ENCODE assay signal across 7 cellular contexts in the genomic region with DNA sequence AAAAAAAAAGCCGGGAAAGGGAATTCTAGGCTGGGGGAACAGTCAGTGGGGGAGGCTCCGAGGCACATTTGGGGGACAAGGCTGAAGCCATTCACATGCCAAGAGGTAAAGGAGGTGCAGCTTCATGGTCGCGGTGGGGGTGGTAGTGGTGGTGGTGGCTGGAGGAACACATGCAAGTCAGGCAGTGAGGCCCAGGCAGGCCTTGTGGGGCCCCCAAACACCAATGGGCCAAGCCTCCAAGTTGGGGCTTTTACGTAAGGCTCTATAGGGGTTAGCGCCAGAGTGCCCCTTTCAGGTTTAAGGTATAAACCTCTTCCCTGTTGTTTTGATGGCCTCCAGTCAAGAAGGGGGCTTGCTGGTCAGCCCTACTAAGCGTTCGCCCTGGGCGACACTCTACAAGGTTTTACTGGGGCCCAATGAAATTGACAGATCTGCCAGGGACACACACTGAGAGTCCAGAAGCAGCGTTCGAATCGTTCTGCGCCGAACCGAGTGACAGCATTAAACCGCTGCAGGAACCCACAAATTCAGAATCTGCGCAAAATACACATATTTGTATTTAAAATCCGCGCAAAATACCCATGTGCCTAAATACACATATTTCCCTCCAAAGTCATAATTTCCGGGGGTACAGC. TPM values are rescaled to one million over a fixed set of nuclear protein-coding genes. Genes with fewer than 3 reads are reported as not detected.
DNase-seq lines count a peak whose midpoint lies in the region; ATAC-seq lines count a peak whose summit lies in the region.

No MANE protein-coding gene starts in this region.

- no peaks in the 10 kb centered on the region for H3K27me3 Mint-ChIP-seq in activated T-helper 17 cell treated with anti-CD3 and anti-CD28 coated beads, Interleukin-2, amount 50 U/mL, for 72 hours
- H3K27me3 Mint-ChIP-seq in stimulated activated naive B cell treated with anti-CD40 and anti-IgM and Interleukin-4, amounts not matched to agents 10 μg/mL and 1 μg/mL and 100 μg/mL, for 72 hours, result peaks cover 4 to 5% of the 10 kb centered on the region in 2 donors

- no peaks in the 10 kb centered on the region for H3K9me3 ChIP-seq in HUES48 (ENCODE audit: control insufficient read depth, insufficient read depth, low read length)
- H3K9me3 ChIP-seq in iPS-15b (ENCODE audit: control insufficient read depth, insufficient read depth, low read length), result no peaks in the 10 kb centered on the region

- H3K4me3 ChIP-seq in HUES48 (ENCODE audit: low read depth, low read length), result peak overlapping the region; percentile 95
- peak overlapping the region; percentile 91 for H3K4me3 ChIP-seq in iPS-15b (ENCODE audit: low read depth, low read length)

- peak overlapping the region; percentile 96 for H3K27ac ChIP-seq in HUES48 (ENCODE audit: low read depth, low read length)

- peaks cover 17% of the 10 kb centered on the region for H3K4me1 Mint-ChIP-seq in activated T-helper 17 cell treated with anti-CD3 and anti-CD28 coated beads, Interleukin-2, amount 50 U/mL, for 72 hours
- H3K4me1 Mint-ChIP-seq in stimulated activated naive B cell treated with anti-CD40 and anti-IgM and Interleukin-4, amounts not matched to agents 10 μg/mL and 1 μg/mL and 100 μg/mL, for 72 hours, result peaks cover 12 to 30% of the 10 kb centered on the region in 2 donors

- no peaks in the 10 kb centered on the region for H3K9me3 Mint-ChIP-seq in activated T-helper 17 cell treated with anti-CD3 and anti-CD28 coated beads, Interleukin-2, amount 50 U/mL, for 72 hours
- no peaks in the 10 kb centered on the region for H3K9me3 Mint-ChIP-seq in stimulated activated naive B cell treated with anti-CD40 and anti-IgM and Interleukin-4, amounts not matched to agents 10 μg/mL and 1 μg/mL and 100 μg/mL, for 72 hours

- no peak for ATAC-seq in activated T-helper 17 cell treated with anti-CD3 and anti-CD28 coated beads, Interleukin-2, amount 50 U/mL, for 72 hours (replicated peaks)
- no peak for ATAC-seq in stimulated activated naive B cell treated with anti-CD40 and anti-IgM and Interleukin-4, amounts not matched to agents 10 μg/mL and 1 μg/mL and 100 μg/mL, for 72 hours (replicated peaks)
- ATAC-seq in HG03439 (IDR thresholded peaks at IDR 0.05; ENCODE audit: unreplicated experiment), result no peak

- no peak for DNase-seq in stimulated activated naive B cell treated with anti-CD40 and anti-IgM and Interleukin-4, amounts not matched to agents 10 μg/mL and 1 μg/mL and 100 μg/mL, for 72 hours
- DNase-seq in anterior cingulate cortex (lab: John Stamatoyannopoulos, UW) (no peak), SKM-1 (lab: John Stamatoyannopoulos, UW; ENCODE audit: unreplicated experiment) (no peak)

- H3K36me3 ChIP-seq in HUES48 (ENCODE audit: control insufficient read depth, insufficient read depth, low read length) (peaks cover 16% of the 10 kb centered on the region), iPS-15b (ENCODE audit: control insufficient read depth, insufficient read depth, low read length) (peaks cover 7% of the 10 kb centered on the region)

- peak overlapping the region; percentile 91 for H3K4me3 Mint-ChIP-seq in activated T-helper 17 cell treated with anti-CD3 and anti-CD28 coated beads, Interleukin-2, amount 50 U/mL, for 72 hours
- peak overlapping the region; percentile 87 to 95 for H3K4me3 Mint-ChIP-seq in stimulated activated naive B cell treated with anti-CD40 and anti-IgM and Interleukin-4, amounts not matched to agents 10 μg/mL and 1 μg/mL and 100 μg/mL, for 72 hours

- peaks cover 19% of the 10 kb centered on the region for H3K36me3 Mint-ChIP-seq in activated T-helper 17 cell treated with anti-CD3 and anti-CD28 coated beads, Interleukin-2, amount 50 U/mL, for 72 hours (ENCODE audit: low read depth)
- peaks cover 6 to 12% of the 10 kb centered on the region in 2 donors for H3K36me3 Mint-ChIP-seq in stimulated activated naive B cell treated with anti-CD40 and anti-IgM and Interleukin-4, amounts not matched to agents 10 μg/mL and 1 μg/mL and 100 μg/mL, for 72 hours

- H3K27ac Mint-ChIP-seq in activated T-helper 17 cell treated with anti-CD3 and anti-CD28 coated beads, Interleukin-2, amount 50 U/mL, for 72 hours, result peak overlapping the region; percentile 94
- H3K27ac Mint-ChIP-seq in stimulated activated naive B cell treated with anti-CD40 and anti-IgM and Interleukin-4, amounts not matched to agents 10 μg/mL and 1 μg/mL and 100 μg/mL, for 72 hours, result peak overlapping the region; percentile 98

- H3K4me1 ChIP-seq in HUES48 (ENCODE audit: control insufficient read depth, insufficient read depth, low read length) (peaks cover 12% of the 10 kb centered on the region), iPS-15b (ENCODE audit: control insufficient read depth, insufficient read depth, low read length) (peaks cover 3% of the 10 kb centered on the region)

- 0 out of 2 replicates have a peak overlapping the region, but pooled peaks have one; percentile 6 for H3K9ac ChIP-seq in HUES48 (ENCODE audit: low read depth, low read length)
- no peak overlapping the region for H3K9ac ChIP-seq in iPS-15b (ENCODE audit: low read depth, low read length)

- H3K27me3 ChIP-seq in HUES48 (ENCODE audit: control insufficient read depth, insufficient read depth, low read length) (no peaks in the 10 kb centered on the region), iPS-15b (ENCODE audit: control insufficient read depth, insufficient read depth, low read length) (no peaks in the 10 kb centered on the region)

RNA-seq across cellular contexts. Expression of gene AP5S1, which starts 0.8 kb away (rescaled TPM):
- 10 to 100 TPM; 10.8 to 14.8 TPM for total RNA-seq in activated T-helper 17 cell treated with anti-CD3 and anti-CD28 coated beads, Interleukin-2, amount 50 U/mL, for 72 hours

RNA-seq across cellular contexts. Expression of gene CDC25B, which starts 23.4 kb away (rescaled TPM):
- total RNA-seq in activated T-helper 17 cell treated with anti-CD3 and anti-CD28 coated beads, Interleukin-2, amount 50 U/mL, for 72 hours, result 100 to 1,000 TPM in 1 of 2 donors, 10 to 100 TPM in 1; 86.7 to 117 TPM

RNA-seq across cellular contexts. Expression of gene MAVS, which starts 27.1 kb away (rescaled TPM):
- 10 to 100 TPM; 27.9 to 34.4 TPM for total RNA-seq in activated T-helper 17 cell treated with anti-CD3 and anti-CD28 coated beads, Interleukin-2, amount 50 U/mL, for 72 hours

RNA-seq across cellular contexts. Expression of gene CENPB, which starts 33.0 kb away (rescaled TPM):
- total RNA-seq in activated T-helper 17 cell treated with anti-CD3 and anti-CD28 coated beads, Interleukin-2, amount 50 U/mL, for 72 hours, result 10 to 100 TPM; 42.3 to 82.1 TPM

RNA-seq across cellular contexts. Expression of gene SPEF1, which starts 38.3 kb away (rescaled TPM):
- total RNA-seq in activated T-helper 17 cell treated with anti-CD3 and anti-CD28 coated beads, Interleukin-2, amount 50 U/mL, for 72 hours, result under 1 TPM; 0.24 TPM
